ENCODE assay signal across 1 cellular context in the genomic region with DNA sequence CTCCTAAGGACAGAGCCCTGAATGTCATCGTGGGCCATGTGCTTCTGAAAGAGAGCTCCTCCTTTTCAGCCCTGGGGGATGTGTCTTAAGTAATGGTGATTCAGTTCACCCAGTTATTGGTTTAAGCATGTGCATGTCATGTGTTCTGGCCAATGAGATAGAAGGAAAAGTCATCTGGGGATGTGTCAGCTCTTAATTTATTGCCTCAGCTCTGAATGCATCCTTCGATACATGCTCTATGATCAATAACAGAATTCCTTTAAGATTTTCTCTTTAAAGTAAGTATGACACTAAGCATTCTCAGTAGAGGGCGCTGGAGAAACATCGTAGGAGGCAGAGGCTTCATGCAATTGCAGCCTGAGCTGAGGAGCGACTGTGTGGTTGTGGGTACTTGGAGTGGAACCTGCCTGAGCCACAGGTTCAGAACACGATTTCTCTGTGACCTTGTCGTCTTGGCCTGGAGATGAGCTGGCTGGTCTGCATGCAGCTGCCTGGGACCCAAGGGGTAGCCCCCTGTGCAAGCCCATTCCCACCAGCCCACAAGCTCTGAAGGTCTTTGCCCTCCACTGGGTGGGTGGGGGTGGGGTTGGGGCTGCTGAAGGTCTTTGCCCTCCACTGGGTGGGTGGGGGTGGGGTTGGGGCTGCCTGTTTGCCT.
TF ChIP-seq lines count a peak whose summit lies in the region.

No MANE protein-coding gene starts in this region.

TF ChIP-seq in HCT116, 20 proteins besides CTCF, POLR2A, EP300 and RAD21 (continued from another document):
- TF ChIP-seq, protein P1, sequence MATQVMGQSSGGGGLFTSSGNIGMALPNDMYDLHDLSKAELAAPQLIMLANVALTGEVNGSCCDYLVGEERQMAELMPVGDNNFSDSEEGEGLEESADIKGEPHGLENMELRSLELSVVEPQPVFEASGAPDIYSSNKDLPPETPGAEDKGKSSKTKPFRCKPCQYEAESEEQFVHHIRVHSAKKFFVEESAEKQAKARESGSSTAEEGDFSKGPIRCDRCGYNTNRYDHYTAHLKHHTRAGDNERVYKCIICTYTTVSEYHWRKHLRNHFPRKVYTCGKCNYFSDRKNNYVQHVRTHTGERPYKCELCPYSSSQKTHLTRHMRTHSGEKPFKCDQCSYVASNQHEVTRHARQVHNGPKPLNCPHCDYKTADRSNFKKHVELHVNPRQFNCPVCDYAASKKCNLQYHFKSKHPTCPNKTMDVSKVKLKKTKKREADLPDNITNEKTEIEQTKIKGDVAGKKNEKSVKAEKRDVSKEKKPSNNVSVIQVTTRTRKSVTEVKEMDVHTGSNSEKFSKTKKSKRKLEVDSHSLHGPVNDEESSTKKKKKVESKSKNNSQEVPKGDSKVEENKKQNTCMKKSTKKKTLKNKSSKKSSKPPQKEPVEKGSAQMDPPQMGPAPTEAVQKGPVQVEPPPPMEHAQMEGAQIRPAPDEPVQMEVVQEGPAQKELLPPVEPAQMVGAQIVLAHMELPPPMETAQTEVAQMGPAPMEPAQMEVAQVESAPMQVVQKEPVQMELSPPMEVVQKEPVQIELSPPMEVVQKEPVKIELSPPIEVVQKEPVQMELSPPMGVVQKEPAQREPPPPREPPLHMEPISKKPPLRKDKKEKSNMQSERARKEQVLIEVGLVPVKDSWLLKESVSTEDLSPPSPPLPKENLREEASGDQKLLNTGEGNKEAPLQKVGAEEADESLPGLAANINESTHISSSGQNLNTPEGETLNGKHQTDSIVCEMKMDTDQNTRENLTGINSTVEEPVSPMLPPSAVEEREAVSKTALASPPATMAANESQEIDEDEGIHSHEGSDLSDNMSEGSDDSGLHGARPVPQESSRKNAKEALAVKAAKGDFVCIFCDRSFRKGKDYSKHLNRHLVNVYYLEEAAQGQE (IDR thresholded peaks at IDR 0.05; ENCODE audit: low read depth), result no peak
- no peak for TF ChIP-seq EZH2phosphoT487 (IDR thresholded peaks at IDR 0.05; ENCODE audit: borderline replicate concordance)
- TF ChIP-seq, protein P2, sequence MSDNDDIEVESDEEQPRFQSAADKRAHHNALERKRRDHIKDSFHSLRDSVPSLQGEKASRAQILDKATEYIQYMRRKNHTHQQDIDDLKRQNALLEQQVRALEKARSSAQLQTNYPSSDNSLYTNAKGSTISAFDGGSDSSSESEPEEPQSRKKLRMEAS (IDR thresholded peaks at IDR 0.05), result no peak
- TF ChIP-seq CBX3 (IDR thresholded peaks at IDR 0.05; ENCODE audit: low read depth), result no peak
- TF ChIP-seq EZH2 (IDR thresholded peaks at IDR 0.05), result no peak
- TF ChIP-seq, protein P3, sequence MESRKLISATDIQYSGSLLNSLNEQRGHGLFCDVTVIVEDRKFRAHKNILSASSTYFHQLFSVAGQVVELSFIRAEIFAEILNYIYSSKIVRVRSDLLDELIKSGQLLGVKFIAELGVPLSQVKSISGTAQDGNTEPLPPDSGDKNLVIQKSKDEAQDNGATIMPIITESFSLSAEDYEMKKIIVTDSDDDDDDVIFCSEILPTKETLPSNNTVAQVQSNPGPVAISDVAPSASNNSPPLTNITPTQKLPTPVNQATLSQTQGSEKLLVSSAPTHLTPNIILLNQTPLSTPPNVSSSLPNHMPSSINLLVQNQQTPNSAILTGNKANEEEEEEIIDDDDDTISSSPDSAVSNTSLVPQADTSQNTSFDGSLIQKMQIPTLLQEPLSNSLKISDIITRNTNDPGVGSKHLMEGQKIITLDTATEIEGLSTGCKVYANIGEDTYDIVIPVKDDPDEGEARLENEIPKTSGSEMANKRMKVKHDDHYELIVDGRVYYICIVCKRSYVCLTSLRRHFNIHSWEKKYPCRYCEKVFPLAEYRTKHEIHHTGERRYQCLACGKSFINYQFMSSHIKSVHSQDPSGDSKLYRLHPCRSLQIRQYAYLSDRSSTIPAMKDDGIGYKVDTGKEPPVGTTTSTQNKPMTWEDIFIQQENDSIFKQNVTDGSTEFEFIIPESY (IDR thresholded peaks at IDR 0.05; ENCODE audit: extremely low read depth, insufficient replicate concordance, low read length), result no peak
- TF ChIP-seq JUND (IDR thresholded peaks at IDR 0.05), result no peak
- TF ChIP-seq SIN3A (IDR thresholded peaks at IDR 0.05; ENCODE audit: low read depth), result no peak
- TF ChIP-seq TCF7L2 (IDR thresholded peaks at IDR 0.05; ENCODE audit: borderline replicate concordance, extremely low read depth, insufficient read depth, insufficient read length), result no peak
- TF ChIP-seq ZFX (IDR thresholded peaks at IDR 0.05), result no peak
- TF ChIP-seq EGR1 (IDR thresholded peaks at IDR 0.05; ENCODE audit: low read depth), result no peak
- no peak for TF ChIP-seq CEBPB (IDR thresholded peaks at IDR 0.05; ENCODE audit: low read depth)
